ENCODE assay signal across 22 cellular contexts in genomic region chr16:192686-193085, GRCh38. TPM values are rescaled to one million over a fixed set of nuclear protein-coding genes. Genes with fewer than 3 reads are reported as not detected.
DNase-seq lines count a peak whose midpoint lies in the region; ATAC-seq and TF ChIP-seq lines count a peak whose summit lies in the region.
"Had no signal": no experiment of that assay in that cellular context is flagged by ENCODE, and none has a peak within 500 bp of the region (broad histone marks: within the 10 kb centered on the region; RNA-seq: fewer than 3 reads in every experiment).

No MANE protein-coding gene starts in this region.

- no peak for TF ChIP-seq CTCF in endodermal cell (conservative IDR thresholded peaks at IDR 0.05)
- TF ChIP-seq CTCF in neural progenitor cell (IDR thresholded peaks at IDR 0.05) = no peak
- no peak for TF ChIP-seq CTCF in progenitor cell of endocrine pancreas (IDR thresholded peaks at IDR 0.05; ENCODE audit: unreplicated experiment)

- H3K4me3 Mint-ChIP-seq in endodermal cell = no peak overlapping the region
- no peak overlapping the region for H3K4me3 Mint-ChIP-seq in neural progenitor cell
- no peak overlapping the region for H3K4me3 Mint-ChIP-seq in progenitor cell of endocrine pancreas (ENCODE audit: low read depth)
- no peak overlapping the region for H3K4me3 Mint-ChIP-seq in natural killer cell treated with Interleukin-12 subunit alpha and Interleukin-12 subunit beta and Interleukin-15 and Interleukin-18, amount 100 ng/mL, for 72 hours
- H3K4me3 Mint-ChIP-seq: CD4-positive, alpha-beta memory T cell had no signal

- no peak overlapping the region for H3K27ac ChIP-seq in endodermal cell (ENCODE audit: low read depth, low read length)
- H3K27ac ChIP-seq in neural progenitor cell = no peak overlapping the region
- H3K27ac ChIP-seq: GM23248 had no signal

- WGBS in endodermal cell (ENCODE audit: insufficient coverage in 1 of 2, insufficient read length in 1 of 2), 2 experiments = 96 to 97% methylated on average over 8 to 10 of the region's 11 CpGs

- H3K27me3 Mint-ChIP-seq in endodermal cell (ENCODE audit: insufficient read depth) = no peaks in the 10 kb centered on the region
- H3K27me3 Mint-ChIP-seq in neural progenitor cell (ENCODE audit: insufficient read depth, low read depth) = peaks cover 3% of the 10 kb centered on the region
- no peaks in the 10 kb centered on the region for H3K27me3 Mint-ChIP-seq in progenitor cell of endocrine pancreas
- no peaks in the 10 kb centered on the region for H3K27me3 Mint-ChIP-seq in natural killer cell treated with Interleukin-12 subunit alpha and Interleukin-12 subunit beta and Interleukin-15 and Interleukin-18, amount 100 ng/mL, for 72 hours
- H3K27me3 Mint-ChIP-seq: CD4-positive, alpha-beta memory T cell had no signal

- ATAC-seq in HG03095 (IDR thresholded peaks at IDR 0.05; ENCODE audit: unreplicated experiment) (no peak), HG03135 (IDR thresholded peaks at IDR 0.05; ENCODE audit: unreplicated experiment) (no peak)
- no peak for ATAC-seq in natural killer cell treated with Interleukin-12 subunit alpha and Interleukin-12 subunit beta and Interleukin-15 and Interleukin-18, amount 100 ng/mL, for 72 hours

- H3K4me3 ChIP-seq in endodermal cell (ENCODE audit: low read length) (no peak overlapping the region), neural progenitor cell (no peak overlapping the region)
- H3K4me3 ChIP-seq: GM23248 had no signal

- H2AFZ ChIP-seq in neural progenitor cell (replicated peaks) = no peak overlapping the region
- H2AFZ ChIP-seq: GM23248 had no signal

- no peaks in the 10 kb centered on the region for H3K4me1 ChIP-seq in endodermal cell (ENCODE audit: control insufficient read depth, insufficient read depth, low read length)
- H3K4me1 ChIP-seq in neural progenitor cell = no peaks in the 10 kb centered on the region

- H3K9ac ChIP-seq in endodermal cell (ENCODE audit: extremely low read depth, low read length, poor library complexity, severe bottlenecking) (no peak overlapping the region), neural progenitor cell (no peak overlapping the region)

- peaks cover 2% of the 10 kb centered on the region for H3F3A ChIP-seq in neural progenitor cell (ENCODE audit: low read depth)

- no peaks in the 10 kb centered on the region for H3K27me3 ChIP-seq in endodermal cell (ENCODE audit: control insufficient read depth, insufficient read depth, low read length, poor library complexity, severe bottlenecking)
- no peaks in the 10 kb centered on the region for H3K27me3 ChIP-seq in neural progenitor cell

- H3K36me3 Mint-ChIP-seq in endodermal cell (ENCODE audit: low read depth) = peaks cover 85% of the 10 kb centered on the region
- peaks cover 36% of the 10 kb centered on the region for H3K36me3 Mint-ChIP-seq in neural progenitor cell
- peaks cover 36% of the 10 kb centered on the region for H3K36me3 Mint-ChIP-seq in progenitor cell of endocrine pancreas (ENCODE audit: insufficient read depth)
- peaks cover 5% of the 10 kb centered on the region for H3K36me3 Mint-ChIP-seq in natural killer cell treated with Interleukin-12 subunit alpha and Interleukin-12 subunit beta and Interleukin-15 and Interleukin-18, amount 100 ng/mL, for 72 hours

- H3K36me3 ChIP-seq in endodermal cell (ENCODE audit: control insufficient read depth, insufficient read depth, low read length) (peaks cover 92% of the 10 kb centered on the region), neural progenitor cell (no peaks in the 10 kb centered on the region)

- peaks cover 35% of the 10 kb centered on the region for H4K20me1 ChIP-seq in neural progenitor cell (ENCODE audit: low read depth)

- no peaks in the 10 kb centered on the region for H3K9me3 ChIP-seq in endodermal cell (ENCODE audit: control insufficient read depth, low read length)
- no peaks in the 10 kb centered on the region for H3K9me3 ChIP-seq in neural progenitor cell (ENCODE audit: low read depth)

- no peak for DNase-seq in endodermal cell
- no peak for DNase-seq in neural progenitor cell (ENCODE audit: low spot score)
- DNase-seq in progenitor cell of endocrine pancreas (ENCODE audit: low spot score, unreplicated experiment) = no peak
- DNase-seq in natural killer cell treated with Interleukin-12 subunit alpha and Interleukin-12 subunit beta and Interleukin-15 and Interleukin-18, amount 100 ng/mL, for 72 hours (ENCODE audit: low spot score) = no peak
- DNase-seq: C1 segment of cervical spinal cord; Calu3; CD4-positive, alpha-beta memory T cell; COR-L47; DMS53; DMS79 treated with DMSO at 0.1 percent for 48 hours; GF-D8; GM23248; H7; HCEC 1CT had no signal

- H3K4me1 Mint-ChIP-seq in endodermal cell (no peaks in the 10 kb centered on the region), neural progenitor cell (no peaks in the 10 kb centered on the region), progenitor cell of endocrine pancreas (ENCODE audit: low read depth) (no peaks in the 10 kb centered on the region)
- H3K4me1 Mint-ChIP-seq in natural killer cell treated with Interleukin-12 subunit alpha and Interleukin-12 subunit beta and Interleukin-15 and Interleukin-18, amount 100 ng/mL, for 72 hours (ENCODE audit: low read depth in 2 of 2) = peaks cover 0 to 3% of the 10 kb centered on the region in 2 donors

- no peak overlapping the region for H3K4me2 ChIP-seq in neural progenitor cell

- H3K27ac Mint-ChIP-seq in endodermal cell = peak overlapping the region; percentile 9
- peak overlapping the region; percentile 22 for H3K27ac Mint-ChIP-seq in neural progenitor cell
- H3K27ac Mint-ChIP-seq in progenitor cell of endocrine pancreas = peak overlapping the region; percentile 77
- H3K27ac Mint-ChIP-seq in natural killer cell treated with Interleukin-12 subunit alpha and Interleukin-12 subunit beta and Interleukin-15 and Interleukin-18, amount 100 ng/mL, for 72 hours = no peak overlapping the region

- H3K9me3 Mint-ChIP-seq in endodermal cell (no peaks in the 10 kb centered on the region), neural progenitor cell (no peaks in the 10 kb centered on the region), progenitor cell of endocrine pancreas (ENCODE audit: low read depth) (no peaks in the 10 kb centered on the region)
- H3K9me3 Mint-ChIP-seq in natural killer cell treated with Interleukin-12 subunit alpha and Interleukin-12 subunit beta and Interleukin-15 and Interleukin-18, amount 100 ng/mL, for 72 hours = no peaks in the 10 kb centered on the region
- H3K9me3 Mint-ChIP-seq: CD4-positive, alpha-beta memory T cell had no signal

- no peaks in the 10 kb centered on the region for H3K79me2 ChIP-seq in neural progenitor cell (ENCODE audit: low read depth)

RNA-seq across cellular contexts. Expression of gene HBQ1, which starts 12.4 kb away (rescaled TPM):
- 1 to 10 TPM; 1.2 to 1.3 TPM for total RNA-seq in endodermal cell
- polyA plus RNA-seq in endodermal cell (2013, experiment 1 of 2) = 0.53 TPM
- not detected for polyA plus RNA-seq in endodermal cell (2013, experiment 2 of 2)
- total RNA-seq in neural progenitor cell (ENCODE audit: low replicate concordance) = 3.8 TPM in 1 of 2 replicates, not detected in the other
- total RNA-seq in progenitor cell of endocrine pancreas = 0.60 and 0.84 TPM in 2 replicates
- total RNA-seq in natural killer cell treated with Interleukin-12 subunit alpha and Interleukin-12 subunit beta and Interleukin-15 and Interleukin-18, amount 100 ng/mL, for 72 hours = not detected
- total RNA-seq: A172; Calu3; CD4-positive, alpha-beta memory T cell; Daoy; GM23248 had no signal
- polyA plus RNA-seq: CD4-positive, alpha-beta memory T cell; GM23248 had no signal

RNA-seq across cellular contexts. Expression of gene HBA1, which starts 16.2 kb away (rescaled TPM):
- total RNA-seq in endodermal cell (1 to 10 TPM in 1 of 2 donors, not detected in 1; 1.1 TPM), neural progenitor cell (ENCODE audit: low replicate concordance) (not detected in 2 replicates), progenitor cell of endocrine pancreas (not detected in 2 replicates)
- polyA plus RNA-seq in endodermal cell (2013, experiment 1 of 2) = not detected
- polyA plus RNA-seq in endodermal cell (2013, experiment 2 of 2) = not detected
- 1 to 10 TPM in 1 of 2 donors, not detected in 1; 4.6 TPM for total RNA-seq in natural killer cell treated with Interleukin-12 subunit alpha and Interleukin-12 subunit beta and Interleukin-15 and Interleukin-18, amount 100 ng/mL, for 72 hours
- total RNA-seq: A172, Calu3, Daoy, G401, GM23248, H7 had no signal
- polyA plus RNA-seq: BJ; CD4-positive, alpha-beta memory T cell; GM23248 had no signal

RNA-seq across cellular contexts. Expression of gene HBA2, which starts 20.0 kb away (rescaled TPM):
- total RNA-seq in endodermal cell = 1 to 10 TPM in 1 of 2 donors, not detected in 1; 1.2 TPM
- not detected for polyA plus RNA-seq in endodermal cell (2013, experiment 1 of 2)
- polyA plus RNA-seq in endodermal cell (2013, experiment 2 of 2) = not detected
- total RNA-seq in neural progenitor cell (ENCODE audit: low replicate concordance) = not detected in 2 replicates
- total RNA-seq in progenitor cell of endocrine pancreas = not detected in 2 replicates
- total RNA-seq in natural killer cell treated with Interleukin-12 subunit alpha and Interleukin-12 subunit beta and Interleukin-15 and Interleukin-18, amount 100 ng/mL, for 72 hours = not detected
- total RNA-seq: A172, Calu3, G401, GM23248, H1, H7 had no signal
- polyA plus RNA-seq: GM23248 had no signal

RNA-seq across cellular contexts. Expression of gene HBM, which starts 26.9 kb away (rescaled TPM):
- not detected for total RNA-seq in endodermal cell
- polyA plus RNA-seq in endodermal cell (2013, experiment 1 of 2) = not detected
- polyA plus RNA-seq in endodermal cell (2013, experiment 2 of 2) = not detected
- not detected in 2 replicates for total RNA-seq in neural progenitor cell (ENCODE audit: low replicate concordance)
- total RNA-seq in progenitor cell of endocrine pancreas = not detected in 2 replicates
- not detected for total RNA-seq in natural killer cell treated with Interleukin-12 subunit alpha and Interleukin-12 subunit beta and Interleukin-15 and Interleukin-18, amount 100 ng/mL, for 72 hours
- total RNA-seq: A172; A673; Calu3; CD4-positive, alpha-beta memory T cell; Daoy; G401; GM23248; H1; H7 had no signal
- polyA plus RNA-seq: BJ; CD4-positive, alpha-beta memory T cell; GM23248 had no signal

RNA-seq across cellular contexts. Expression of gene LUC7L, which starts 36.6 kb away (rescaled TPM):
- total RNA-seq in endodermal cell (100 to 1,000 TPM; 130 to 151 TPM), neural progenitor cell (ENCODE audit: low replicate concordance) (198 and 231 TPM in 2 replicates), progenitor cell of endocrine pancreas (229 and 230 TPM in 2 replicates)
- 177 TPM for polyA plus RNA-seq in endodermal cell (2013, experiment 1 of 2)
- polyA plus RNA-seq in endodermal cell (2013, experiment 2 of 2) = 162 TPM
- total RNA-seq in natural killer cell treated with Interleukin-12 subunit alpha and Interleukin-12 subunit beta and Interleukin-15 and Interleukin-18, amount 100 ng/mL, for 72 hours = 100 to 1,000 TPM in 1 of 2 donors, 10 to 100 TPM in 1; 54.2 to 115 TPM

Comparison
In these comparisons a context has a peak if more than half of its experiments do, and no peak if none do; other contexts are left out.
1. H3K27ac Mint-ChIP-seq: peak in endodermal cell (single experiment), neural progenitor cell (single experiment) and progenitor cell of endocrine pancreas (single experiment); none in natural killer cell treated with Interleukin-12 subunit alpha and Interleukin-12 subunit beta and Interleukin-15 and Interleukin-18, amount 100 ng/mL, for 72 hours (0 of 2).